In genomic region chr6:87589693-87590416, GRCh38 we compare ENCODE assay signal across 1 cellular context.
TF ChIP-seq lines count a peak whose summit lies in the region.

ORC3 (plus strand) TSS chr6:87590135; CDS start chr6:87590169, 34 bp downstream.
RARS2 (minus strand) TSS chr6:87589987; CDS start chr6:87589957, 30 bp downstream.

TF ChIP-seq in HEK293, 187 proteins besides CTCF, POLR2A, EP300 and RAD21 (continued from another document and continues in another):
- TF ChIP-seq ZNF580 (tag by site-specific recombination; IDR thresholded peaks at IDR 0.05) (no peak; the same call in 1 of the 2 replicates), ZBTB21 (tag by site-specific recombination; IDR thresholded peaks at IDR 0.05) (peak; percentile 9), ZNF112 (tag by site-specific recombination; IDR thresholded peaks at IDR 0.05) (no peak), ZNF148 (tag by site-specific recombination; IDR thresholded peaks at IDR 0.05; ENCODE audit: borderline replicate concordance) (no peak), KLF1 (tag by site-specific recombination; IDR thresholded peaks at IDR 0.05) (peak; percentile 49), PRDM1 (tag by site-specific recombination; IDR thresholded peaks at IDR 0.05) (no peak), ZNF350 (tag by site-specific recombination; IDR thresholded peaks at IDR 0.05) (no peak), MZF1 (tag by site-specific recombination; IDR thresholded peaks at IDR 0.05; ENCODE audit: borderline replicate concordance) (no peak), REST (tag by site-specific recombination; IDR thresholded peaks at IDR 0.05) (peak; percentile 34; the same call in 1 of the 2 replicates), ZNF341 (tag by site-specific recombination; IDR thresholded peaks at IDR 0.05; ENCODE audit: low read depth) (no peak), ZFP3 (tag by site-specific recombination; IDR thresholded peaks at IDR 0.05; ENCODE audit: low read depth) (no peak), ZNF707 (tag by site-specific recombination; IDR thresholded peaks at IDR 0.05) (no peak), ZBTB17 (tag by site-specific recombination; IDR thresholded peaks at IDR 0.05) (peak; percentile 97), INSM2 (tag by site-specific recombination; IDR thresholded peaks at IDR 0.05) (peak; percentile 24; the same call in 1 of the 2 replicates), ZNF561 (tag by site-specific recombination; IDR thresholded peaks at IDR 0.05; ENCODE audit: borderline replicate concordance) (no peak; the same call in none of the 2 replicates), ZNF677 (tag by site-specific recombination; IDR thresholded peaks at IDR 0.05) (no peak), PATZ1 (tag by site-specific recombination; IDR thresholded peaks at IDR 0.05) (no peak), ZIC2 (tag by site-specific recombination; IDR thresholded peaks at IDR 0.05) (peak; percentile 60), PRDM2 (tag by site-specific recombination; IDR thresholded peaks at IDR 0.05; ENCODE audit: borderline replicate concordance) (no peak), ZNF623 (tag by site-specific recombination; IDR thresholded peaks at IDR 0.05) (no peak), ZNF391 (tag by site-specific recombination; IDR thresholded peaks at IDR 0.05; ENCODE audit: borderline replicate concordance, low read depth) (peak; percentile 58; the same call in 1 of the 2 replicates), ZEB2 (tag by site-specific recombination; IDR thresholded peaks at IDR 0.05) (peak; percentile 56; the same call in 1 of the 2 replicates), ZNF394 (tag by site-specific recombination; IDR thresholded peaks at IDR 0.05; ENCODE audit: borderline replicate concordance) (0 out of 2 replicates have a peak, but pooled peaks have one; percentile 16), ZNF266 (tag by site-specific recombination; IDR thresholded peaks at IDR 0.05; ENCODE audit: low read depth) (no peak), ZNF366 (tag by site-specific recombination; conservative IDR thresholded peaks at IDR 0.05) (peak; percentile 63), ZNF335 (tag by site-specific recombination; conservative IDR thresholded peaks at IDR 0.05) (peak; percentile 69), ZNF223 (tag by site-specific recombination; IDR thresholded peaks at IDR 0.05) (no peak), ZNF155 (tag by site-specific recombination; IDR thresholded peaks at IDR 0.05) (no peak), ZNF510 (tag by site-specific recombination; IDR thresholded peaks at IDR 0.05; ENCODE audit: insufficient replicate concordance) (no peak), ZNF785 (tag by site-specific recombination; IDR thresholded peaks at IDR 0.05) (no peak), HIC1 (tag by site-specific recombination; IDR thresholded peaks at IDR 0.05) (peak; percentile 71; the same call in 1 of the 2 replicates), ZSCAN4 (tag by site-specific recombination; IDR thresholded peaks at IDR 0.05) (no peak), ZNF114 (tag by site-specific recombination; IDR thresholded peaks at IDR 0.05) (no peak), ZNF132 (tag by site-specific recombination; IDR thresholded peaks at IDR 0.05; ENCODE audit: borderline replicate concordance) (no peak), ZBTB6 (tag by site-specific recombination; IDR thresholded peaks at IDR 0.05) (no peak), ZNF571 (tag by site-specific recombination; IDR thresholded peaks at IDR 0.05) (no peak), BCL11B (tag by site-specific recombination; IDR thresholded peaks at IDR 0.05; ENCODE audit: low read depth) (0 out of 2 replicates have a peak, but pooled peaks have one; percentile 24)
